Comparison of ENCODE assay signal across 8 cellular contexts in the genomic region with DNA sequence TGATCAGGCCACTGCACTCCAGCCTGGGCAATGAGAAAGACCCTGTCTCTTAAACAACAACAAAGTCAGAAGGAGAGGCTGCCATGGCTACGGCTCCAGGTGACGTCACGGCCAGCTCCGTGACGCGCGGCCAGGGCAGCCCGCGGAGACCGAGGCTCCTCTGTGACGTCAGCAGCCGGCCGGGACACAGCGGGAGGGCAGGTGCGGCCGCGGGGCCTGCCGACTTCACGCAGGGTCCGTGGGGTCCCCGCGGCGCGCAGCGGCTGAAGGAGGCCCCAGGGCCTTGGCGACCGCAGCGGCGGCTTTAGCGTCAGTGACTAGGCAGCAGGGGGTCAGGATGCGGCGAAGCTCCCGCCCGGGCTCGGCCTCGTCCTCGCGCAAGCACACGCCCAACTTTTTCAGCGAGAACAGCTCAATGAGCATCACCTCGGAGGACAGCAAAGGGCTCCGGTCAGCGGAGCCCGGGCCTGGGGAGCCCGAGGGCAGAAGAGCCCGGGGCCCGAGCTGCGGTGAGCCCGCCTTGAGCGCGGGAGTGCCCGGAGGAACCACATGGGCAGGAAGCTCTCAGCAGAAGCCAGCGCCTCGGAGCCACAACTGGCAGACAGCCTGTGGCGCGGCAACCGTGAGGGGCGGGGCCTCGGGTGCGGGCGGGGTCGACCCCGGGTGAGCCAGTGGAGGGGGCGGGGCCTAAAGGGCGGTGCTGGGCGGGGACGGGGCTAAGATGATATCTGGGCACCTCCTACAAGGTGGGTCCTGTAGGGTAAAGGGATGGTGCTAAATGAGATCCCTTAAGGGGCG. TPM values are rescaled to one million over a fixed set of nuclear protein-coding genes. Genes with fewer than 3 reads are reported as not detected.
DNase-seq lines count a peak whose midpoint lies in the region; ATAC-seq and TF ChIP-seq lines count a peak whose summit lies in the region.

A gene with protein sequence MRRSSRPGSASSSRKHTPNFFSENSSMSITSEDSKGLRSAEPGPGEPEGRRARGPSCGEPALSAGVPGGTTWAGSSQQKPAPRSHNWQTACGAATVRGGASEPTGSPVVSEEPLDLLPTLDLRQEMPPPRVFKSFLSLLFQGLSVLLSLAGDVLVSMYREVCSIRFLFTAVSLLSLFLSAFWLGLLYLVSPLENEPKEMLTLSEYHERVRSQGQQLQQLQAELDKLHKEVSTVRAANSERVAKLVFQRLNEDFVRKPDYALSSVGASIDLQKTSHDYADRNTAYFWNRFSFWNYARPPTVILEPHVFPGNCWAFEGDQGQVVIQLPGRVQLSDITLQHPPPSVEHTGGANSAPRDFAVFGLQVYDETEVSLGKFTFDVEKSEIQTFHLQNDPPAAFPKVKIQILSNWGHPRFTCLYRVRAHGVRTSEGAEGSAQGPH (plus strand): TSS at position 163 of the 798 bp plus-strand sequence. CDS start 175 bp downstream, at position 338.

- WGBS in heart right ventricle, 2 donors: 0 to 1% methylated on average over 68 of the region's 68 CpGs

- intact Hi-C loops in heart right ventricle (cut with DNase I) (loop anchor here in 8 of 10 donors (2.0 to 10.0 kb wide), 6 partner anchors 46 to 127 kb away; a partner anchor contains a TSS), posterior vena cava (cut with DNase I) (no loop called here)

- ATAC-seq in HG02571 (IDR thresholded peaks at IDR 0.05; ENCODE audit: unreplicated experiment): peak; percentile 71
- ATAC-seq in heart right ventricle: peak; percentile 0 to 97 (median 92)

- H3K4me1 ChIP-seq in adipocyte (ENCODE audit: control insufficient read depth, insufficient read depth, low read length) (peaks cover 18% of the 10 kb centered on the region), heart right ventricle (peaks cover 19 to 46% (median 36%) of the 10 kb centered on the region in 9 donors)

- H3K4me3 ChIP-seq in adipocyte (ENCODE audit: low read length): peak within 1 kb of the TSS; percentile 74
- peak within 1 kb of the TSS; percentile 13 to 80 (median 60) for H3K4me3 ChIP-seq in heart right ventricle

- no peaks in the 10 kb centered on the region for H3K9me3 ChIP-seq in adipocyte (ENCODE audit: control insufficient read depth, low read length)
- H3K9me3 ChIP-seq in heart right ventricle: no peaks in the 10 kb centered on the region

- H3K27me3 ChIP-seq in adipocyte (replicated peaks; ENCODE audit: control insufficient read depth, insufficient read depth, low read length) (no peaks in the 10 kb centered on the region), heart right ventricle (peaks cover 0 to 7% (median 0%) of the 10 kb centered on the region in 7 donors)

- H3K36me3 ChIP-seq in adipocyte (ENCODE audit: control insufficient read depth, insufficient read depth, low read length, severe bottlenecking): no peaks in the 10 kb centered on the region
- peaks cover 0 to 1% (median 0%) of the 10 kb centered on the region in 9 donors for H3K36me3 ChIP-seq in heart right ventricle

- H3K27ac ChIP-seq in heart right ventricle: peak within 1 kb of the TSS; percentile 48 to 94 (median 87)

- no peak for TF ChIP-seq CTCF in GM10266 (IDR thresholded peaks at IDR 0.05; ENCODE audit: control insufficient read depth, insufficient read depth, low read depth, missing control alignments)
- no peak for TF ChIP-seq CTCF in heart right ventricle (IDR thresholded peaks at IDR 0.05)

- DNase-seq in GM10266 (ENCODE audit: extremely low spot score) (peak; percentile 100), NCI-H1105 (lab: John Stamatoyannopoulos, UW) (peak; percentile 97), SW 1271 (lab: John Stamatoyannopoulos, UW) (peak; percentile 86 to 100), adipocyte (ENCODE audit: low read depth) (peak; percentile 99), heart right ventricle (peak; percentile 99 to 100), posterior vena cava (ENCODE audit: low spot score) (peak; percentile 100), ureter (ENCODE audit: low spot score) (peak; percentile 100)

- H3K9ac ChIP-seq in adipocyte (ENCODE audit: low read length): peak within 1 kb of the TSS; percentile 75

RNA-seq across cellular contexts. Expression of the gene that starts here (rescaled TPM):
- total RNA-seq in heart right ventricle: 10 to 100 TPM in 1 of 10 donors, 1 to 10 TPM in 9; 2.7 to 11.7 (median 4.1) TPM
- 1 to 10 TPM; 4.4 to 8.7 TPM for polyA plus RNA-seq in heart right ventricle
- 1 to 10 TPM; 2.1 to 2.8 TPM for total RNA-seq in posterior vena cava
- 18.4 TPM for total RNA-seq in ureter

Comparison
In these comparisons a context has a peak if more than half of its experiments do, and no peak if none do; other contexts are left out.
1. Peak in every context shown above with its lines: DNase-seq, ATAC-seq, H3K4me3 ChIP-seq and H3K27ac ChIP-seq.
2. intact Hi-C loops: an anchor here in heart right ventricle (2.0 to 10.0 kb wide); none called in posterior vena cava.